1 cellular context compared by ENCODE assay signal in the genomic region with DNA sequence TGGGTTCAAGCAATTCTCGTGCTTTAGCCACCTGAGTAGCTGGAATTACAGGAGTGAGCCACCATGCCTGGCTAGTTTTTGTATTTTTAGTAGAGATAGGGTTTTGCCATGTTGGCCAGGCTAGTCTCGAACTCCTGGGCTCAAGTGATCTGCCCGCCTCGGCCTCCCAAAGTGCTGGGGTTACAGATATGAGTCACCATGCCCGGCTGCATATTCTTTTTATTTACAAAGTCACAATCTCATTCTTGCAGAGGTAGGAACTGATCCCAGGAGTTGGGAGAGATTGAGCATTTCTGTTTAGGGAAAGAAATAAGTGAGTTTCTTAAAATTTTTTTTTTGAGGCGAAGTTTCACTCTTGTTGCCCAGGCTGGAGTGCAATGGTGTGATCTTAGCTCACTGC.
TF ChIP-seq lines count a peak whose summit lies in the region.
"Not testable (repeated sequence)": the region's sequence is repeated elsewhere in the genome, so short reads cannot be mapped to it uniquely, and the experiment has no call there.

No MANE protein-coding gene starts in this region.

TF ChIP-seq in K562, 482 proteins besides CTCF, POLR2A, EP300 and RAD21:
- TF ChIP-seq ARID1B (IDR thresholded peaks at IDR 0.05) (peak; percentile 87), NCOR1 (IDR thresholded peaks at IDR 0.05) (peak; percentile 72), SMARCC2 (IDR thresholded peaks at IDR 0.05; ENCODE audit: low read depth) (peak; percentile 56), NFIC (IDR thresholded peaks at IDR 0.05) (peak; percentile 21; the same call in 1 of the 2 replicates), JUND (IDR thresholded peaks at IDR 0.05; ENCODE audit: borderline replicate concordance, low read depth, low read length) (peak; percentile 58), JUND (tag; IDR thresholded peaks at IDR 0.05; ENCODE audit: borderline replicate concordance, low read depth, low read length) (peak; percentile 30; the same call in 1 of the 3 replicates), DPF2 (IDR thresholded peaks at IDR 0.05) (peak; percentile 77), ADNP (tag; IDR thresholded peaks at IDR 0.05) (0 out of 2 replicates have a peak, but pooled peaks have one; percentile 33), TEAD4 (IDR thresholded peaks at IDR 0.05; ENCODE audit: low read length) (peak; percentile 61), CBFA2T2 (conservative IDR thresholded peaks at IDR 0.05) (peak; percentile 81), SMARCA4 (IDR thresholded peaks at IDR 0.05) (peak; percentile 85), KLF16 (IDR thresholded peaks at IDR 0.05) (peak; percentile 27; the same call in 1 of the 2 replicates), FOSL1 (tag; conservative IDR thresholded peaks at IDR 0.05) (peak; percentile 64), TAL1 (IDR thresholded peaks at IDR 0.05) (peak; percentile 78), SOX6 (IDR thresholded peaks at IDR 0.05) (0 out of 2 replicates have a peak, but pooled peaks have one; percentile 20), CBFA2T3 (IDR thresholded peaks at IDR 0.05) (peak; percentile 88), MTA2 (IDR thresholded peaks at IDR 0.05; ENCODE audit: low read depth) (peak; percentile 58; the same call in 1 of the 2 replicates), TRIM24 (IDR thresholded peaks at IDR 0.05) (peak; percentile 20 to 35; a peak in 2 of 4 replicates), SMARCE1 (IDR thresholded peaks at IDR 0.05) (peak; percentile 84), TCF3 (CRISPR knock-in tag; IDR thresholded peaks at IDR 0.05) (peak; percentile 76)
- not testable (repeated sequence) for TF ChIP-seq TEAD4 (CRISPR knock-in tag; IDR thresholded peaks at IDR 0.05; ENCODE audit: borderline replicate concordance)
- TF ChIP-seq, protein P1, sequence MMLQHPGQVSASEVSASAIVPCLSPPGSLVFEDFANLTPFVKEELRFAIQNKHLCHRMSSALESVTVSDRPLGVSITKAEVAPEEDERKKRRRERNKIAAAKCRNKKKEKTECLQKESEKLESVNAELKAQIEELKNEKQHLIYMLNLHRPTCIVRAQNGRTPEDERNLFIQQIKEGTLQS (IDR thresholded peaks at IDR 0.05): peak; percentile 82
- TF ChIP-seq, protein P1 (CRISPR knock-in tag; conservative IDR thresholded peaks at IDR 0.05): not testable (repeated sequence)
